In genomic region chr17:63998050-63998720, GRCh38 we compare ENCODE assay signal across 8 cellular contexts. TPM values are rescaled to one million over a fixed set of nuclear protein-coding genes. Genes with fewer than 3 reads are reported as not detected.
DNase-seq lines count a peak whose midpoint lies in the region; ATAC-seq and TF ChIP-seq lines count a peak whose summit lies in the region.

Gene PRR29 (plus strand): TSS chr17:63998351. CDS start chr17:63998365, 14 bp downstream.

- POLR2A ChIA-PET in RWPE1 (lab: Yijun Ruan, JAX; ENCODE audit: low non-redundant PET): no interaction called here

- peak within 1 kb of the TSS; percentile 82 for H3K4me3 Mint-ChIP-seq in osteocyte (ENCODE audit: unreplicated experiment)

- intact Hi-C loops in thyroid gland (cut with DNase I): no loop called here

- CTCF ChIA-PET in RWPE1 (lab: Yijun Ruan, JAX): no interaction called here

- TF ChIP-seq CTCF in GM12875 (IDR thresholded peaks at IDR 0.05; ENCODE audit: borderline replicate concordance, insufficient read depth, low read depth, low read length): no peak
- TF ChIP-seq CTCF in RWPE1 (conservative IDR thresholded peaks at IDR 0.05; ENCODE audit: low read depth): no peak
- TF ChIP-seq CTCF in gastroesophageal sphincter (IDR thresholded peaks at IDR 0.05): no peak
- TF ChIP-seq CTCF in osteocyte (IDR thresholded peaks at IDR 0.05): no peak
- no peak for TF ChIP-seq CTCF in thyroid gland (IDR thresholded peaks at IDR 0.05)

- H3K9ac ChIP-seq in HUES48 (ENCODE audit: low read depth, low read length): no peak within 1 kb of the TSS

- H3K27ac ChIP-seq in HUES48 (ENCODE audit: low read depth, low read length) (no peak within 1 kb of the TSS), RWPE1 (no peak within 1 kb of the TSS), gastroesophageal sphincter (peak within 1 kb of the TSS in 3 of 4 donors; percentile 4 to 42 (median 12)), thyroid gland (peak within 1 kb of the TSS in 1 of 3 donors; percentile 17)

- peaks cover 42% of the 10 kb centered on the region for H3K27me3 Mint-ChIP-seq in osteocyte (ENCODE audit: unreplicated experiment)

- TF ChIP-seq POLR2A in gastroesophageal sphincter (IDR thresholded peaks at IDR 0.05) (no peak), thyroid gland (IDR thresholded peaks at IDR 0.05) (no peak)

- no peaks in the 10 kb centered on the region for H3K9me3 Mint-ChIP-seq in osteocyte (ENCODE audit: unreplicated experiment)

- H3K4me1 ChIP-seq in HUES48 (ENCODE audit: control insufficient read depth, insufficient read depth, low read length): 0 out of 2 replicates have a peak, but pooled peaks cover 5% of the 10 kb centered on the region
- peaks cover 0 to 19% (median 17%) of the 10 kb centered on the region in 3 donors for H3K4me1 ChIP-seq in gastroesophageal sphincter
- peaks cover 23 to 45% of the 10 kb centered on the region in 2 donors for H3K4me1 ChIP-seq in thyroid gland

- H3K4me1 Mint-ChIP-seq in osteocyte (ENCODE audit: unreplicated experiment): peaks cover 8% of the 10 kb centered on the region

- no peak for TF ChIP-seq EP300 in gastroesophageal sphincter (IDR thresholded peaks at IDR 0.05)

- H3K27me3 ChIP-seq in HUES48 (ENCODE audit: control insufficient read depth, insufficient read depth, low read length): peaks cover 28% of the 10 kb centered on the region
- peaks cover 69% of the 10 kb centered on the region for H3K27me3 ChIP-seq in gastroesophageal sphincter
- no peaks in the 10 kb centered on the region for H3K27me3 ChIP-seq in thyroid gland

- no peaks in the 10 kb centered on the region for H3K36me3 Mint-ChIP-seq in osteocyte (ENCODE audit: unreplicated experiment)

- peak; percentile 64 for DNase-seq in RWPE1 (ENCODE audit: low spot score)
- DNase-seq in activated gamma-delta T cell (lab: John Stamatoyannopoulos, UW): peak; percentile 64
- peak; percentile 94 for DNase-seq in osteocyte (ENCODE audit: extremely low spot score, unreplicated experiment)
- DNase-seq in thyroid gland: peak; percentile 78 to 82
- DNase-seq in SKM-1 (lab: John Stamatoyannopoulos, UW; ENCODE audit: unreplicated experiment): no peak

- peak; percentile 48 for ATAC-seq in gastroesophageal sphincter

- no peak within 1 kb of the TSS for H3K27ac Mint-ChIP-seq in osteocyte (ENCODE audit: unreplicated experiment)

- peak within 1 kb of the TSS; percentile 41 for H3K4me3 ChIP-seq in GM12875 (ENCODE audit: low read depth, low read length)
- peak within 1 kb of the TSS; percentile 99 for H3K4me3 ChIP-seq in HUES48 (ENCODE audit: low read depth, low read length)
- peak within 1 kb of the TSS; percentile 17 to 57 for H3K4me3 ChIP-seq in gastroesophageal sphincter
- peak within 1 kb of the TSS; percentile 29 to 69 (median 56) for H3K4me3 ChIP-seq in thyroid gland (replicated peaks in 1 of 3)

- no peaks in the 10 kb centered on the region for H3K9me3 ChIP-seq in HUES48 (ENCODE audit: control insufficient read depth, insufficient read depth, low read length)
- H3K9me3 ChIP-seq in gastroesophageal sphincter: no peaks in the 10 kb centered on the region
- no peaks in the 10 kb centered on the region for H3K9me3 ChIP-seq in thyroid gland

- no peaks in the 10 kb centered on the region for H3K36me3 ChIP-seq in HUES48 (ENCODE audit: control insufficient read depth, insufficient read depth, low read length)
- H3K36me3 ChIP-seq in gastroesophageal sphincter: no peaks in the 10 kb centered on the region
- no peaks in the 10 kb centered on the region for H3K36me3 ChIP-seq in thyroid gland

- 7% methylated on average over 3 of the region's 43 CpGs; no CpG with 5 or more reads in 1 of the 2 donors for WGBS in gastroesophageal sphincter (ENCODE audit: low coverage in 1 of 2), 2 donors
- 0 to 1% methylated on average over 24 to 30 of the region's 43 CpGs for WGBS in thyroid gland, 2 donors

RNA-seq across cellular contexts. Expression of gene PRR29, which starts in this region (rescaled TPM):
- total RNA-seq in gastroesophageal sphincter (1 to 10 TPM in 1 of 4 donors, under 1 TPM in 2, not detected in 1; 0.23 to 1.1 (median 0.57) TPM), osteocyte (not detected in 2 replicates), thyroid gland (1 to 10 TPM; 1.7 to 5.6 (median 4.2) TPM)

Comparison
In these comparisons a context has a peak if more than half of its experiments do, and no peak if none do; other contexts are left out.
1. Peak in DNase-seq in osteocyte; RNA of the gene not detected or under 1 TPM.
2. H3K4me3 ChIP-seq: peak in every context shown above with its lines; median percentile 99 in HUES48; 56 in thyroid gland; 41 in GM12875; 37 in gastroesophageal sphincter.
3. H3K27ac ChIP-seq: peak in gastroesophageal sphincter (3 of 4); none in HUES48 (single experiment) and RWPE1 (single experiment).